Comparison of ENCODE assay signal across 1 cellular context in the genomic region with DNA sequence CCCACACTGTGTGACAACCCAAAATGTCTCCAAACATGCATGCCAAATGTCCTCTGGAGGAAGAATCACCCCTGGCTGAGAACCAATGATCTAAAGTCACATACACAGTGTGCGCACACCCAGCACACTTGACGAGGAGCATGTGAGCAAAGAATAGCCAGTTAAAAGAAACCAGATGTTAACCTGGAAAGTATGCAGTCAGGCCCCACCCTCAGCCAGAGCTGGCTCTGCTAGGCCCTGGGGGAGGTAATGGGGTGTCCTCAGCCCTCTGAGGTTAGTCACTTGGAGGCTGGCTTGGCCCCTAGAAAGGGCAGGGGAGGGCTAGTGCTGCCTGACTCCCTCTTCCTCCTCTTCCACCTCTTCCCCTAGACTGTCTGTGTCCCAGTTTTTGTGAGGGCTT.
TF ChIP-seq lines count a peak whose summit lies in the region.

No MANE protein-coding gene starts in this region.

TF ChIP-seq in K562, 482 proteins besides CTCF, POLR2A, EP300 and RAD21:
- TF ChIP-seq POLR2H (tag; IDR thresholded peaks at IDR 0.05; ENCODE audit: low read depth) = no peak
- no peak for TF ChIP-seq RBM25 (IDR thresholded peaks at IDR 0.05; ENCODE audit: low read depth, low read length, severe bottlenecking)
- TF ChIP-seq HNRNPH1 (optimal IDR thresholded peaks at IDR 0.05; ENCODE audit: low read depth, low read length) = no peak
- TF ChIP-seq, protein P1, sequence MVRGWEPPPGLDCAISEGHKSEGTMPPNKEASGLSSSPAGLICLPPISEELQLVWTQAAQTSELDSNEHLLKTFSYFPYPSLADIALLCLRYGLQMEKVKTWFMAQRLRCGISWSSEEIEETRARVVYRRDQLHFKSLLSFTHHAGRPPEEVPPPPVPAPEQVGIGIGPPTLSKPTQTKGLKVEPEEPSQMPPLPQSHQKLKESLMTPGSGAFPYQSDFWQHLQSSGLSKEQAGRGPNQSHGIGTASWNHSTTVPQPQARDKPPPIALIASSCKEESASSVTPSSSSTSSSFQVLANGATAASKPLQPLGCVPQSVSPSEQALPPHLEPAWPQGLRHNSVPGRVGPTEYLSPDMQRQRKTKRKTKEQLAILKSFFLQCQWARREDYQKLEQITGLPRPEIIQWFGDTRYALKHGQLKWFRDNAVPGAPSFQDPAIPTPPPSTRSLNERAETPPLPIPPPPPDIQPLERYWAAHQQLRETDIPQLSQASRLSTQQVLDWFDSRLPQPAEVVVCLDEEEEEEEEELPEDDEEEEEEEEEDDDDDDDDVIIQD (CRISPR knock-in tag; IDR thresholded peaks at IDR 0.05) = no peak
- no peak for TF ChIP-seq ILF3 (IDR thresholded peaks at IDR 0.05; ENCODE audit: borderline replicate concordance)
- no peak for TF ChIP-seq TCF3 (CRISPR knock-in tag; IDR thresholded peaks at IDR 0.05)
- TF ChIP-seq TEAD4 (IDR thresholded peaks at IDR 0.05; ENCODE audit: low read length) = no peak
- TF ChIP-seq TEAD4 (CRISPR knock-in tag; IDR thresholded peaks at IDR 0.05; ENCODE audit: borderline replicate concordance) = no peak
- TF ChIP-seq, protein P2, sequence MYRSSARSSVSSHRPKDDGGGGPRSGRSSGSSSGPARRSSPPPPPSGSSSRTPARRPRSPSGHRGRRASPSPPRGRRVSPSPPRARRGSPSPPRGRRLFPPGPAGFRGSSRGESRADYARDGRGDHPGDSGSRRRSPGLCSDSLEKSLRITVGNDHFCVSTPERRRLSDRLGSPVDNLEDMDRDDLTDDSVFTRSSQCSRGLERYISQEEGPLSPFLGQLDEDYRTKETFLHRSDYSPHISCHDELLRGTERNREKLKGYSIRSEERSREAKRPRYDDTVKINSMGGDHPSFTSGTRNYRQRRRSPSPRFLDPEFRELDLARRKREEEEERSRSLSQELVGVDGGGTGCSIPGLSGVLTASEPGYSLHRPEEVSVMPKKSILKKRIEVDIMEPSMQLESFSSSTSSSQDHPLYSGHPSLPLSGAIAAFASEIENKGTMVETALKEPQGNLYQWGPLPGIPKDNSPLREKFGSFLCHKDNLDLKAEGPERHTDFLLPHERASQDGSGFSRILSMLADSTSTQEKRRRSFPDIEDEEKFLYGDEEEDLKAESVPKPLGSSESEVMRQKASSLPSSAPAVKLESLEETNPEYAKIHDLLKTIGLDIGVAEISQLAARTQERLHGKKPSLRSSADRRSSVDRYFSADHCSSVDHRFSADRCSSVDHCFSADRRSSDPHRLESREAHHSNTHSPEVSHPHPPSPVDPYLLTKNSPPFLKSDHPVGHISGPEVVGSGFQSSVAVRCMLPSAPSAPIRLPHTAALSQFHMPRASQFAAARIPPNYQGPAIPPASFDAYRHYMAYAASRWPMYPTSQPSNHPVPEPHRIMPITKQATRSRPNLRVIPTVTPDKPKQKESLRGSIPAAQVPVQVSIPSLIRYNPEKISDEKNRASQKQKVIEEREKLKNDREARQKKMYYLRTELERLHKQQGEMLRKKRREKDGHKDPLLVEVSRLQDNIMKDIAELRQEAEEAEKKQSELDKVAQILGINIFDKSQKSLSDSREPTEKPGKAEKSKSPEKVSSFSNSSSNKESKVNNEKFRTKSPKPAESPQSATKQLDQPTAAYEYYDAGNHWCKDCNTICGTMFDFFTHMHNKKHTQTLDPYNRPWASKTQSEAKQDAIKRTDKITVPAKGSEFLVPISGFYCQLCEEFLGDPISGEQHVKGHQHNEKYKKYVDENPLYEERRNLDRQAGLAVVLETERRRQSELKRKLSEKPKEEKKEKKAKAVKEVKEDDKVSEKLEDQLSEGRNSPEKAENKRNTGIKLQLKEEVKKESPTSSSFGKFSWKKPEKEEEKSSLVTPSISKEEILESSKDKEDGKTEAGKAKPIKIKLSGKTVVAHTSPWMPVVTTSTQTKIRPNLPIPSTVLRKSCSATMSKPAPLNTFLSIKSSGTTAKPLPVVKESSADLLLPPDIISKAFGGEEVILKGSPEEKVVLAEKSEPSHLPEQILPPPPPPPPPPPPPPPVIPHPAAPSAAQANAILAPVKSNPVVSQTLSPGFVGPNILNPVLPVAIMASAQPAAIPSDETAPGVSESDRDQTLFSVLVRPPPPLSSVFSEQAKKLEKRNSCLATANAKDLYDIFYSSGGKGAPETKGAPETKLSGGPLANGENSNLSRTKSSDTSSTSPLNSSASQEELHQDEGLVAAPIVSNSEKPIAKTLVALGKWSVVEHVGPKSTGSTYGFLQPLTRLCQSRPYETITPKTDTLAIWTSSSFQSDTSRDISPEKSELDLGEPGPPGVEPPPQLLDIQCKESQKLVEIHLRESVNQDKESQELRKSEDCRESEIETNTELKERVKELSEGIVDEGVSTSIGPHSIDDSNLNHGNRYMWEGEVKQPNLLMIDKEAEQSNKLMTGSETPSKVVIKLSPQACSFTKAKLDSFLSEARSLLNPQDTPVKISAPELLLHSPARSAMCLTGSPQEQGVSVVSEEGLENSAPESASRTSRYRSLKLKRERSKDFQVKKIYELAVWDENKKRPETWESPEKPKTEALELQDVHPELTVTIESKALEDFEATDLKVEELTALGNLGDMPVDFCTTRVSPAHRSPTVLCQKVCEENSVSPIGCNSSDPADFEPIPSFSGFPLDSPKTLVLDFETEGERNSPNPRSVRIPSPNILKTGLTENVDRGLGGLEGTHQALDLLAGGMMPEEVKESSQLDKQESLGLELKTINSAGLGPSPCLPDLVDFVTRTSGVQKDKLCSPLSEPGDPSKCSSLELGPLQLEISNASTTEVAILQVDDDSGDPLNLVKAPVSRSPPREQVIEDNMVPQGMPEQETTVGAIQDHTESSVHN (IDR thresholded peaks at IDR 0.05; ENCODE audit: borderline replicate concordance in 1 of 2, low read depth in 1 of 2) = no peak
- no peak for TF ChIP-seq SIRT6 (IDR thresholded peaks at IDR 0.05; ENCODE audit: low read depth, low read length)
- TF ChIP-seq ZNF146 (CRISPR knock-in tag; IDR thresholded peaks at IDR 0.05; ENCODE audit: unreplicated experiment) = no peak
- no peak for TF ChIP-seq ZKSCAN3 (CRISPR knock-in tag; IDR thresholded peaks at IDR 0.05)
- TF ChIP-seq, protein P3, sequence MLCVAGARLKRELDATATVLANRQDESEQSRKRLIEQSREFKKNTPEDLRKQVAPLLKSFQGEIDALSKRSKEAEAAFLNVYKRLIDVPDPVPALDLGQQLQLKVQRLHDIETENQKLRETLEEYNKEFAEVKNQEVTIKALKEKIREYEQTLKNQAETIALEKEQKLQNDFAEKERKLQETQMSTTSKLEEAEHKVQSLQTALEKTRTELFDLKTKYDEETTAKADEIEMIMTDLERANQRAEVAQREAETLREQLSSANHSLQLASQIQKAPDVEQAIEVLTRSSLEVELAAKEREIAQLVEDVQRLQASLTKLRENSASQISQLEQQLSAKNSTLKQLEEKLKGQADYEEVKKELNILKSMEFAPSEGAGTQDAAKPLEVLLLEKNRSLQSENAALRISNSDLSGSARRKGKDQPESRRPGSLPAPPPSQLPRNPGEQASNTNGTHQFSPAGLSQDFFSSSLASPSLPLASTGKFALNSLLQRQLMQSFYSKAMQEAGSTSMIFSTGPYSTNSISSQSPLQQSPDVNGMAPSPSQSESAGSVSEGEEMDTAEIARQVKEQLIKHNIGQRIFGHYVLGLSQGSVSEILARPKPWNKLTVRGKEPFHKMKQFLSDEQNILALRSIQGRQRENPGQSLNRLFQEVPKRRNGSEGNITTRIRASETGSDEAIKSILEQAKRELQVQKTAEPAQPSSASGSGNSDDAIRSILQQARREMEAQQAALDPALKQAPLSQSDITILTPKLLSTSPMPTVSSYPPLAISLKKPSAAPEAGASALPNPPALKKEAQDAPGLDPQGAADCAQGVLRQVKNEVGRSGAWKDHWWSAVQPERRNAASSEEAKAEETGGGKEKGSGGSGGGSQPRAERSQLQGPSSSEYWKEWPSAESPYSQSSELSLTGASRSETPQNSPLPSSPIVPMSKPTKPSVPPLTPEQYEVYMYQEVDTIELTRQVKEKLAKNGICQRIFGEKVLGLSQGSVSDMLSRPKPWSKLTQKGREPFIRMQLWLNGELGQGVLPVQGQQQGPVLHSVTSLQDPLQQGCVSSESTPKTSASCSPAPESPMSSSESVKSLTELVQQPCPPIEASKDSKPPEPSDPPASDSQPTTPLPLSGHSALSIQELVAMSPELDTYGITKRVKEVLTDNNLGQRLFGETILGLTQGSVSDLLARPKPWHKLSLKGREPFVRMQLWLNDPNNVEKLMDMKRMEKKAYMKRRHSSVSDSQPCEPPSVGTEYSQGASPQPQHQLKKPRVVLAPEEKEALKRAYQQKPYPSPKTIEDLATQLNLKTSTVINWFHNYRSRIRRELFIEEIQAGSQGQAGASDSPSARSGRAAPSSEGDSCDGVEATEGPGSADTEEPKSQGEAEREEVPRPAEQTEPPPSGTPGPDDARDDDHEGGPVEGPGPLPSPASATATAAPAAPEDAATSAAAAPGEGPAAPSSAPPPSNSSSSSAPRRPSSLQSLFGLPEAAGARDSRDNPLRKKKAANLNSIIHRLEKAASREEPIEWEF (CRISPR knock-in tag; IDR thresholded peaks at IDR 0.05) = no peak
- TF ChIP-seq EZH2 (IDR thresholded peaks at IDR 0.05; ENCODE audit: borderline replicate concordance, low read depth, low read length) = no peak
- TF ChIP-seq CREBBP (IDR thresholded peaks at IDR 0.05; ENCODE audit: low read depth, low read length) = no peak
- no peak for TF ChIP-seq SMAD3 (CRISPR knock-in tag; conservative IDR thresholded peaks at IDR 0.05)
- TF ChIP-seq, protein P4, sequence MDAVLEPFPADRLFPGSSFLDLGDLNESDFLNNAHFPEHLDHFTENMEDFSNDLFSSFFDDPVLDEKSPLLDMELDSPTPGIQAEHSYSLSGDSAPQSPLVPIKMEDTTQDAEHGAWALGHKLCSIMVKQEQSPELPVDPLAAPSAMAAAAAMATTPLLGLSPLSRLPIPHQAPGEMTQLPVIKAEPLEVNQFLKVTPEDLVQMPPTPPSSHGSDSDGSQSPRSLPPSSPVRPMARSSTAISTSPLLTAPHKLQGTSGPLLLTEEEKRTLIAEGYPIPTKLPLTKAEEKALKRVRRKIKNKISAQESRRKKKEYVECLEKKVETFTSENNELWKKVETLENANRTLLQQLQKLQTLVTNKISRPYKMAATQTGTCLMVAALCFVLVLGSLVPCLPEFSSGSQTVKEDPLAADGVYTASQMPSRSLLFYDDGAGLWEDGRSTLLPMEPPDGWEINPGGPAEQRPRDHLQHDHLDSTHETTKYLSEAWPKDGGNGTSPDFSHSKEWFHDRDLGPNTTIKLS (IDR thresholded peaks at IDR 0.05; ENCODE audit: borderline replicate concordance, low read depth) = no peak
